In the genomic region with DNA sequence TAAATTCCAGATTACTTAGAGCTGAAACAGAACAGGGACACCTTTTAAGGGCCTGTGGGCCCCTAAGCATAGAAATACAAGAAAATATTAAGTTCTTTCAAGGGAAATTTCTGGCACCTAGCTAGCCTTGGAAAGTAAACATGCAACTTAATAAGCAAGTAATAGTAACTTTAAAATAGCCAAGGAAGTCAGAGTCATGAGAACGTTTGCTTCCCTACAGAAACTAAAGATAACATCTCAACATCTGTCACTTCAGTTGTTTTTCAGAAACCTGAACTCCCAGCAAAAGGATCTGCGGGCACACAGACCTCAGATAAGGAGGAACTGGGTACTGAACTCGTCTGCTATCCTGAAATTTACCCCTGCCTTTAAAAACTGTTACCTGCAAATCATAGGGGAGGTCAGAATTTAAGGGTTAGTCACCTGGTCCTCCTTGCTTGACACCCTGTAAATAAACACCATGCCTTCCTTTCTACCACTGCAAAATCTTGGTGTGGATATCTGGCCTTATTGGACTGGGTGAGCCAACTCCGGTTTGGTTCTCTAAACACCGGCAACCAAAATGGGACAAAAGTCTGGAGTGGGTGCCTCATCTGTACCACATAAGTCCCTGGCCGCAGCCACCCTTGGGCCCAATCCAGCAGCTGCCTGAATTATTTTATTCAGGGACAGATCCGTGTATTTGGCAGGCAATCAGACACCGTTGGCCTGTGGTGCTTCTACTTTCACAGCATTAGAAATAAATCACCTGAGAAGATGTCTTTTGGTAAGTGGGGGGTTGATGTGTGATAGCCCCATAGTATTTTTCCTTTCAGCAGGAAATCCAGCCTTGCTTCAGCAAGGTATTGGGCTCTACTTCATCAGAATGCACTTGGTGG, we compare ENCODE assay signal across 1 cellular context.
A peak's percentile ranks its signal among the peaks of the same experiment; 100 is the strongest.
TF ChIP-seq lines count a peak whose summit lies in the region.

No MANE protein-coding gene starts in this region.

TF ChIP-seq in K562, 482 proteins besides CTCF, POLR2A, EP300 and RAD21 (continued from another document and continues in another):
- TF ChIP-seq ZBTB40 (IDR thresholded peaks at IDR 0.05) (no peak), ZBTB40 (CRISPR knock-in tag; IDR thresholded peaks at IDR 0.05) (no peak), MAFG (tag; conservative IDR thresholded peaks at IDR 0.05) (no peak), ZEB2 (IDR thresholded peaks at IDR 0.05) (peak; percentile 90), SIN3A (IDR thresholded peaks at IDR 0.05; ENCODE audit: borderline replicate concordance in 2 of 2, control insufficient read depth in 1 of 2, low read depth in 2 of 2, low read length in 2 of 2) (no peak), SMARCE1 (IDR thresholded peaks at IDR 0.05) (peak; percentile 94), ZNF217 (CRISPR knock-in tag; IDR thresholded peaks at IDR 0.05) (no peak), PTRF (tag; IDR thresholded peaks at IDR 0.05) (no peak), ASH1L (IDR thresholded peaks at IDR 0.05; ENCODE audit: borderline replicate concordance, low read depth, partially characterized antibody) (no peak), STAT5A (IDR thresholded peaks at IDR 0.05; ENCODE audit: borderline replicate concordance, low read length) (peak; percentile 70), ZNF253 (CRISPR knock-in tag; conservative IDR thresholded peaks at IDR 0.05) (no peak), CHD7 (IDR thresholded peaks at IDR 0.05; ENCODE audit: low read depth, low read length) (no peak), FUS (optimal IDR thresholded peaks at IDR 0.05; ENCODE audit: low read depth, low read length) (no peak), ZNF699 (CRISPR knock-in tag; IDR thresholded peaks at IDR 0.05; ENCODE audit: insufficient replicate concordance) (no peak), SETDB1 (IDR thresholded peaks at IDR 0.05; ENCODE audit: low read length) (no peak), MTA1 (IDR thresholded peaks at IDR 0.05; ENCODE audit: borderline replicate concordance) (peak; percentile 89), SIX5 (IDR thresholded peaks at IDR 0.05; ENCODE audit: borderline replicate concordance in 1 of 2, insufficient read depth in 1 of 2, low read depth in 1 of 2, low read length in 2 of 2) (no peak), ZNF316 (IDR thresholded peaks at IDR 0.05) (no peak), MAFF (IDR thresholded peaks at IDR 0.05; ENCODE audit: low read length) (no peak), BDP1 (IDR thresholded peaks at IDR 0.05; ENCODE audit: insufficient read depth, insufficient read length) (no peak)
- TF ChIP-seq, protein P1, sequence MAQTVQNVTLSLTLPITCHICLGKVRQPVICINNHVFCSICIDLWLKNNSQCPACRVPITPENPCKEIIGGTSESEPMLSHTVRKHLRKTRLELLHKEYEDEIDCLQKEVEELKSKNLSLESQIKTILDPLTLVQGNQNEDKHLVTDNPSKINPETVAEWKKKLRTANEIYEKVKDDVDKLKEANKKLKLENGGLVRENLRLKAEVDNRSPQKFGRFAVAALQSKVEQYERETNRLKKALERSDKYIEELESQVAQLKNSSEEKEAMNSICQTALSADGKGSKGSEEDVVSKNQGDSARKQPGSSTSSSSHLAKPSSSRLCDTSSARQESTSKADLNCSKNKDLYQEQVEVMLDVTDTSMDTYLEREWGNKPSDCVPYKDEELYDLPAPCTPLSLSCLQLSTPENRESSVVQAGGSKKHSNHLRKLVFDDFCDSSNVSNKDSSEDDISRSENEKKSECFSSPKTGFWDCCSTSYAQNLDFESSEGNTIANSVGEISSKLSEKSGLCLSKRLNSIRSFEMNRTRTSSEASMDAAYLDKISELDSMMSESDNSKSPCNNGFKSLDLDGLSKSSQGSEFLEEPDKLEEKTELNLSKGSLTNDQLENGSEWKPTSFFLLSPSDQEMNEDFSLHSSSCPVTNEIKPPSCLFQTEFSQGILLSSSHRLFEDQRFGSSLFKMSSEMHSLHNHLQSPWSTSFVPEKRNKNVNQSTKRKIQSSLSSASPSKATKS (CRISPR knock-in tag; IDR thresholded peaks at IDR 0.05): no peak
- TF ChIP-seq, protein P2, sequence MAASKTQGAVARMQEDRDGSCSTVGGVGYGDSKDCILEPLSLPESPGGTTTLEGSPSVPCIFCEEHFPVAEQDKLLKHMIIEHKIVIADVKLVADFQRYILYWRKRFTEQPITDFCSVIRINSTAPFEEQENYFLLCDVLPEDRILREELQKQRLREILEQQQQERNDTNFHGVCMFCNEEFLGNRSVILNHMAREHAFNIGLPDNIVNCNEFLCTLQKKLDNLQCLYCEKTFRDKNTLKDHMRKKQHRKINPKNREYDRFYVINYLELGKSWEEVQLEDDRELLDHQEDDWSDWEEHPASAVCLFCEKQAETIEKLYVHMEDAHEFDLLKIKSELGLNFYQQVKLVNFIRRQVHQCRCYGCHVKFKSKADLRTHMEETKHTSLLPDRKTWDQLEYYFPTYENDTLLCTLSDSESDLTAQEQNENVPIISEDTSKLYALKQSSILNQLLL (CRISPR knock-in tag; IDR thresholded peaks at IDR 0.05; ENCODE audit: borderline replicate concordance): no peak
- TF ChIP-seq, protein P3, sequence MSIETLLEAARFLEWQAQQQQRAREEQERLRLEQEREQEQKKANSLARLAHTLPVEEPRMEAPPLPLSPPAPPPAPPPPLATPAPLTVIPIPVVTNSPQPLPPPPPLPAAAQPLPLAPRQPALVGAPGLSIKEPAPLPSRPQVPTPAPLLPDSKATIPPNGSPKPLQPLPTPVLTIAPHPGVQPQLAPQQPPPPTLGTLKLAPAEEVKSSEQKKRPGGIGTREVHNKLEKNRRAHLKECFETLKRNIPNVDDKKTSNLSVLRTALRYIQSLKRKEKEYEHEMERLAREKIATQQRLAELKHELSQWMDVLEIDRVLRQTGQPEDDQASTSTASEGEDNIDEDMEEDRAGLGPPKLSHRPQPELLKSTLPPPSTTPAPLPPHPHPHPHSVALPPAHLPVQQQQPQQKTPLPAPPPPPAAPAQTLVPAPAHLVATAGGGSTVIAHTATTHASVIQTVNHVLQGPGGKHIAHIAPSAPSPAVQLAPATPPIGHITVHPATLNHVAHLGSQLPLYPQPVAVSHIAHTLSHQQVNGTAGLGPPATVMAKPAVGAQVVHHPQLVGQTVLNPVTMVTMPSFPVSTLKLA (conservative IDR thresholded peaks at IDR 0.05): peak; percentile 42 to 61; a peak in 2 of 4 replicates
